9 cellular contexts compared by ENCODE assay signal in the genomic region with DNA sequence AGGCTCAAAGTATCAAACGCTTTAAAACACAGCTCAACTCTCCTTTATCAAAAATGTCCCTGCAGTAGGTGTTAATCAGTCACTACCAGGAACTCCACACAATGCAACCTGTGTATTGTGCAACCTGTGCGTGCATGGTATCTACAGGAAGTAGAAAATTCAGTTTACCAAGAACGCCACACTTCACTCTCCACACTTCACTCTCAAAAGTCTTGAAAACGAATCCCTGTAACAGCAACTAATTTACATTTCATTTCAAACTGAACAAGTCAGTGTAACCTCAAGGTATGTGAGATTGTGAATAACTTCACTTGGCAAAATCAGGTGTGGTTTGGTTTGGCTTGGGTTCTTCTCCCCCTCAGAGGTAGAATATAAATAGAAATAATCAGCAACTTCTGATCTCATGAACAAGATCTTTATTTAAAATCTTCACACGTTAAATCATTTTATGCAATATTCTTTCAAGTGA. TPM values are rescaled to one million over a fixed set of nuclear protein-coding genes. Genes with fewer than 3 reads are reported as not detected.
DNase-seq lines count a peak whose midpoint lies in the region; ATAC-seq, FAIRE-seq and TF ChIP-seq lines count a peak whose summit lies in the region.
"Had no signal": no experiment of that assay in that cellular context is flagged by ENCODE, and none has a peak within 500 bp of the region (broad histone marks: within the 10 kb centered on the region; RNA-seq: fewer than 3 reads in every experiment).

No MANE protein-coding gene starts in this region.

- peak overlapping the region; percentile 81 to 95 for H3K4me3 Mint-ChIP-seq in stimulated activated naive B cell treated with anti-CD40 and anti-IgM and Interleukin-4, amounts not matched to agents 10 μg/mL and 1 μg/mL and 100 μg/mL, for 72 hours

- DNase-seq in GM12891 (ENCODE audit: insufficient read length, low spot score) (no peak), SW480 (ENCODE audit: low spot score) (peak; percentile 80), hepatocyte (ENCODE audit: low spot score) (peak; percentile 72), C1 segment of cervical spinal cord (lab: John Stamatoyannopoulos, UW) (no peak), A172 (ENCODE audit: low spot score) (no peak)
- DNase-seq in stimulated activated naive B cell treated with anti-CD40 and anti-IgM and Interleukin-4, amounts not matched to agents 10 μg/mL and 1 μg/mL and 100 μg/mL, for 72 hours, result no peak
- DNase-seq in stimulated activated naive CD4-positive, alpha-beta T cell treated with Interleukin-2 at 50 U/mL for 16 hours (lab: John Stamatoyannopoulos, UW), result no peak

- H3K27ac Mint-ChIP-seq in stimulated activated naive B cell treated with anti-CD40 and anti-IgM and Interleukin-4, amounts not matched to agents 10 μg/mL and 1 μg/mL and 100 μg/mL, for 72 hours, result no peak overlapping the region

- peaks cover 4 to 7% of the 10 kb centered on the region in 2 donors for H3K36me3 Mint-ChIP-seq in stimulated activated naive B cell treated with anti-CD40 and anti-IgM and Interleukin-4, amounts not matched to agents 10 μg/mL and 1 μg/mL and 100 μg/mL, for 72 hours

- peak; percentile 86 for FAIRE-seq in GM12891 (lab: Jason Lieb, UNC)

- peak overlapping the region; percentile 93 for H3K27ac ChIP-seq in hepatocyte

- H2AFZ ChIP-seq in hepatocyte, result no peak overlapping the region

- no peaks in the 10 kb centered on the region for H3K9me3 ChIP-seq in hepatocyte (ENCODE audit: low read depth)

- H3K27me3 ChIP-seq in hepatocyte, result no peaks in the 10 kb centered on the region

- H3K4me1 Mint-ChIP-seq in stimulated activated naive B cell treated with anti-CD40 and anti-IgM and Interleukin-4, amounts not matched to agents 10 μg/mL and 1 μg/mL and 100 μg/mL, for 72 hours, result peaks cover 16 to 29% of the 10 kb centered on the region in 2 donors

- 0 out of 2 replicates have a peak, but pooled peaks have one; percentile 19 for TF ChIP-seq POLR2A in GM12891 (IDR thresholded peaks at IDR 0.05; ENCODE audit: low read depth, low read length)

- H3K27me3 Mint-ChIP-seq in stimulated activated naive B cell treated with anti-CD40 and anti-IgM and Interleukin-4, amounts not matched to agents 10 μg/mL and 1 μg/mL and 100 μg/mL, for 72 hours, result no peaks in the 10 kb centered on the region

- H3K9me3 Mint-ChIP-seq in stimulated activated naive B cell treated with anti-CD40 and anti-IgM and Interleukin-4, amounts not matched to agents 10 μg/mL and 1 μg/mL and 100 μg/mL, for 72 hours, result no peaks in the 10 kb centered on the region

- 41% methylated on average over 5 of the region's 5 CpGs for WGBS in hepatocyte (ENCODE audit: low lambda C conversion rate, missing lambda C conversion rate)

- peak overlapping the region; percentile 78 for H3K4me3 ChIP-seq in hepatocyte

- no peaks in the 10 kb centered on the region for H3K36me3 ChIP-seq in hepatocyte (replicated peaks; ENCODE audit: insufficient read depth, low read depth)

- peaks cover 12% of the 10 kb centered on the region for H3K4me1 ChIP-seq in hepatocyte (ENCODE audit: insufficient read depth)

- no peaks in the 10 kb centered on the region for H4K20me1 ChIP-seq in hepatocyte (ENCODE audit: insufficient read depth, poor library complexity, severe bottlenecking)

- H3K4me2 ChIP-seq in hepatocyte, result peak overlapping the region; percentile 91

- no peaks in the 10 kb centered on the region for H3K9me2 ChIP-seq in hepatocyte (replicated peaks; ENCODE audit: insufficient read depth)

- peak; percentile 29 for ATAC-seq in HG03103 (IDR thresholded peaks at IDR 0.05; ENCODE audit: low read depth, unreplicated experiment)
- peak in 1 of 2 donors; percentile 17 for ATAC-seq in stimulated activated naive B cell treated with anti-CD40 and anti-IgM and Interleukin-4, amounts not matched to agents 10 μg/mL and 1 μg/mL and 100 μg/mL, for 72 hours (replicated peaks)
- ATAC-seq: Panc1 had no signal

- H3K79me2 ChIP-seq in hepatocyte, result peaks cover 58% of the 10 kb centered on the region

- no peak for TF ChIP-seq CTCF in hepatocyte (IDR thresholded peaks at IDR 0.05; ENCODE audit: poor library complexity)

TF ChIP-seq in GM12891, 5 proteins besides CTCF, POLR2A, EP300 and RAD21:
- TF ChIP-seq POLR2AphosphoS5 (IDR thresholded peaks at IDR 0.05; ENCODE audit: low read depth, low read length) (no peak), SPI1 (IDR thresholded peaks at IDR 0.05; ENCODE audit: low read depth, low read length) (0 out of 2 replicates have a peak, but pooled peaks have one; percentile 13)

RNA-seq across cellular contexts. Expression of a gene that starts 1.6 kb away (rescaled TPM):
- 8.9 TPM for polyA plus RNA-seq in GM12891 (2012; ENCODE audit: low read depth, missing spikeins)
- 35.3 and 36.9 TPM in 2 replicates for total RNA-seq in hepatocyte
- 14.8 and 16.8 TPM in 2 replicates for polyA plus RNA-seq in hepatocyte
- total RNA-seq in A172 (2014; rRNA removed; shearing (Covaris generic)), result 7.4 and 11.8 TPM in 2 replicates

Comparison
In these comparisons a context has a peak if more than half of its experiments do, and no peak if none do; other contexts are left out.
1. DNase-seq: peak in SW480 (single experiment) and hepatocyte (single experiment); none in GM12891 (single experiment), stimulated activated naive B cell treated with anti-CD40 and anti-IgM and Interleukin-4, amounts not matched to agents 10 μg/mL and 1 μg/mL and 100 μg/mL, for 72 hours (single experiment), C1 segment of cervical spinal cord (0 of 14), stimulated activated naive CD4-positive, alpha-beta T cell treated with Interleukin-2 at 50 U/mL for 16 hours (single experiment) and A172 (single experiment).